Comparison of ENCODE assay signal across 3 cellular contexts in genomic region chr11:78735711-78736110, GRCh38.
"Had no signal": no experiment of that assay in that cellular context is flagged by ENCODE, and none has a peak within 500 bp of the region (broad histone marks: within the 10 kb centered on the region; RNA-seq: fewer than 3 reads in every experiment).

No MANE protein-coding gene starts in this region.

- DNase-seq: GDM1, GF-D8 had no signal

- H3K4me3 ChIP-seq: GM12878 had no signal

- ATAC-seq: GM12878 had no signal
